ENCODE assay signal across 16 cellular contexts in the genomic region with DNA sequence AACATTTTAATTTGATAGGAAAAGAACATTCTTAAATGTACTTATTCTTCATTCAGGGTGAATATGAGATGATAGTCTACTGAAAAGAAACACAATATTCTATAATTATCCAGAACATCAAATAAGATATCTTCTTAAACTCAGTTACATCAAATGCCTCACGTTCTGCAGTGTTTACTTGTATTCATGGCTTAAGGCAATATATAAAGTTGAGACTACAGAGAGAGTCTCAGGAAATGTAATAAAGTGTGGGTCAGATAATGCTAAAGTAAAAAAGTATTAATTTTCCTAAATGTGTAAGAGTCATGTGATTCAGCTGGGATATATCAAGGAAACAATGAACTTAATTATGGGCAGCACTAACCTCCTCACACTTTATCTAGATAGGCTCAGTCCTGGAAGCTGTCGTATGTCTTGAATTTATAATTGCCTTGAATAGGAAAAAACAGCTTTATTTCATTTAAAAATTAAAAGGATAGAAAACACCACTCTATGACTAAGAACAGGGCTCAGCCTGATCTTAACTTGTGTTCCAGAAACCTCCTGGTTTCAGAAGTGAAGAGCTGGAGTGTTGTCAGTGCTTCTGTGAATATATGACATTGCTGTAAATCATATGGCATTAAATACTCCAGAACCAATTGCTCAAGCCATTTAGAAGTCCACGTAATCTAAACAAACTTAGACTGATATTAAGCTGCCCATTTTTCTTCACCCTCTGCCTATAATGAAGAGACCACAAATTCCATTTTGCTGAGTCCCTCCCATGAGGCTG.
DNase-seq lines count a peak whose midpoint lies in the region; ATAC-seq and TF ChIP-seq lines count a peak whose summit lies in the region.
"Had no signal": no experiment of that assay in that cellular context is flagged by ENCODE, and none has a peak within 500 bp of the region (broad histone marks: within the 10 kb centered on the region; RNA-seq: fewer than 3 reads in every experiment).

No MANE protein-coding gene starts in this region.

- TSS peak; percentile 31 for BruUV-seq in MCF 10A (replicated peaks; lab: Mats Ljungman, UMichigan)

- no peaks in the 10 kb centered on the region for H3K4me1 ChIP-seq in breast epithelium

- TF ChIP-seq POLR2A in breast epithelium (IDR thresholded peaks at IDR 0.05): no peak

- H3K27me3 ChIP-seq in breast epithelium: no peaks in the 10 kb centered on the region

- no peaks in the 10 kb centered on the region for H3K36me3 ChIP-seq in breast epithelium

- no peak for TF ChIP-seq CTCF in MCF 10A (IDR thresholded peaks at IDR 0.05; ENCODE audit: unreplicated experiment)
- TF ChIP-seq CTCF in breast epithelium (IDR thresholded peaks at IDR 0.05): no peak
- TF ChIP-seq CTCF in fibroblast of the aortic adventitia (IDR thresholded peaks at IDR 0.05; ENCODE audit: insufficient read depth, low read length): no peak
- TF ChIP-seq CTCF in progenitor cell of endocrine pancreas (IDR thresholded peaks at IDR 0.05; ENCODE audit: unreplicated experiment): no peak
- no peak for TF ChIP-seq CTCF in glutamatergic neuron (IDR thresholded peaks at IDR 0.05; ENCODE audit: partially characterized antibody, unreplicated experiment)

- peaks cover 3% of the 10 kb centered on the region for H3K9me3 Mint-ChIP-seq in MCF 10A (ENCODE audit: unreplicated experiment)
- H3K9me3 Mint-ChIP-seq in progenitor cell of endocrine pancreas (ENCODE audit: low read depth): peaks cover 7% of the 10 kb centered on the region
- H3K9me3 Mint-ChIP-seq in glutamatergic neuron (ENCODE audit: unreplicated experiment): no peaks in the 10 kb centered on the region
- H3K9me3 Mint-ChIP-seq: H9 had no signal

- ATAC-seq in SK-N-SH treated with all-trans-retinoic acid at 6 μM for 48 hours: peak; percentile 88
- ATAC-seq: CD8-positive, alpha-beta T cell had no signal

- H3K27ac Mint-ChIP-seq in MCF 10A (ENCODE audit: low read depth, unreplicated experiment): peak overlapping the region; percentile 43
- H3K27ac Mint-ChIP-seq in progenitor cell of endocrine pancreas: no peak overlapping the region
- H3K27ac Mint-ChIP-seq in glutamatergic neuron (ENCODE audit: unreplicated experiment): no peak overlapping the region
- H3K27ac Mint-ChIP-seq: CD8-positive, alpha-beta T cell; mesothelial cell of epicardium had no signal

- H3K4me3 ChIP-seq in breast epithelium (no peak overlapping the region), fibroblast of the aortic adventitia (ENCODE audit: low read depth, low read length) (no peak overlapping the region)

- H3K27ac ChIP-seq in breast epithelium: no peak overlapping the region
- H3K27ac ChIP-seq: 22Rv1 had no signal

- H3K9me3 ChIP-seq in breast epithelium: no peaks in the 10 kb centered on the region

- H3K36me3 Mint-ChIP-seq in MCF 10A (ENCODE audit: insufficient read depth, unreplicated experiment) (no peaks in the 10 kb centered on the region), progenitor cell of endocrine pancreas (ENCODE audit: insufficient read depth) (no peaks in the 10 kb centered on the region), glutamatergic neuron (ENCODE audit: unreplicated experiment) (no peaks in the 10 kb centered on the region)
- H3K36me3 Mint-ChIP-seq: mesothelial cell of epicardium had no signal

- POLR2A ChIA-PET in MCF 10A (lab: Yijun Ruan, JAX): interaction anchor here (0.6 to 1.3 kb wide), 4 partner anchors 13 to 525 kb away, joined by 3 to 4 read pairs (median 3); no protein-coding TSS in a partner anchor

- H3K4me1 Mint-ChIP-seq in MCF 10A (ENCODE audit: insufficient read depth, unreplicated experiment) (peaks cover 17% of the 10 kb centered on the region), progenitor cell of endocrine pancreas (ENCODE audit: low read depth) (no peaks in the 10 kb centered on the region), glutamatergic neuron (ENCODE audit: low read depth, unreplicated experiment) (no peaks in the 10 kb centered on the region)
- H3K4me1 Mint-ChIP-seq: H9 had no signal

- DNase-seq in MCF 10A (ENCODE audit: unreplicated experiment) (peak; percentile 36), breast epithelium (ENCODE audit: low spot score in 2 of 2) (no peak), fibroblast of the aortic adventitia (ENCODE audit: low read depth) (peak; percentile 18), progenitor cell of endocrine pancreas (ENCODE audit: low spot score, unreplicated experiment) (no peak), SHP77 treated with DMSO at 0.1 percent for 48 hours (lab: John Stamatoyannopoulos, UW) (no peak), glutamatergic neuron (no peak), G401 (ENCODE audit: low spot score) (no peak)
- DNase-seq: activated naive CD4-positive, alpha-beta T cell treated with anti-CD3 and anti-CD28 coated beads, Interleukin-2, amount 50 U/mL, for 16 hours; CD8-positive, alpha-beta T cell; central memory CD4-positive, alpha-beta T cell; H9; head of caudate nucleus; NCI-H1092 treated with DMSO at 0.1 percent for 48 hours had no signal

- in situ Hi-C loops in G401 (cut with HindIII; ENCODE audit: low sequenced_read_pairs): no loop called here

- H3K27me3 Mint-ChIP-seq in MCF 10A (ENCODE audit: insufficient read depth, unreplicated experiment): no peaks in the 10 kb centered on the region
- H3K27me3 Mint-ChIP-seq in progenitor cell of endocrine pancreas: no peaks in the 10 kb centered on the region
- H3K27me3 Mint-ChIP-seq in glutamatergic neuron (ENCODE audit: unreplicated experiment): no peaks in the 10 kb centered on the region

- CTCF ChIA-PET in MCF 10A (lab: Yijun Ruan, JAX): interaction anchor here (0.5 to 2.4 kb wide), 7 partner anchors 81 to 507 kb away, joined by 3 to 8 read pairs (median 4); partner anchors contain the start of gene ZC3H15

- H3K4me3 Mint-ChIP-seq in MCF 10A (ENCODE audit: unreplicated experiment): no peak overlapping the region
- no peak overlapping the region for H3K4me3 Mint-ChIP-seq in progenitor cell of endocrine pancreas (ENCODE audit: low read depth)
- H3K4me3 Mint-ChIP-seq in glutamatergic neuron (ENCODE audit: unreplicated experiment): no peak overlapping the region
- H3K4me3 Mint-ChIP-seq: CD8-positive, alpha-beta T cell; H9; mesothelial cell of epicardium had no signal

- intact Hi-C loops in MCF 10A (cut with micrococcal nuclease): loop anchor here (1.0 kb wide), 2 partner anchors 277 to 481 kb away; no protein-coding TSS in a partner anchor
- intact Hi-C loops in breast epithelium (cut with DNase I; ENCODE audit: low total_unique reads): no loop called here

TF ChIP-seq in SK-N-SH treated with all-trans-retinoic acid at 6 μM for 48 hours, 23 proteins besides CTCF, POLR2A, EP300 and RAD21 (continues in another document):
- TF ChIP-seq, protein P1, sequence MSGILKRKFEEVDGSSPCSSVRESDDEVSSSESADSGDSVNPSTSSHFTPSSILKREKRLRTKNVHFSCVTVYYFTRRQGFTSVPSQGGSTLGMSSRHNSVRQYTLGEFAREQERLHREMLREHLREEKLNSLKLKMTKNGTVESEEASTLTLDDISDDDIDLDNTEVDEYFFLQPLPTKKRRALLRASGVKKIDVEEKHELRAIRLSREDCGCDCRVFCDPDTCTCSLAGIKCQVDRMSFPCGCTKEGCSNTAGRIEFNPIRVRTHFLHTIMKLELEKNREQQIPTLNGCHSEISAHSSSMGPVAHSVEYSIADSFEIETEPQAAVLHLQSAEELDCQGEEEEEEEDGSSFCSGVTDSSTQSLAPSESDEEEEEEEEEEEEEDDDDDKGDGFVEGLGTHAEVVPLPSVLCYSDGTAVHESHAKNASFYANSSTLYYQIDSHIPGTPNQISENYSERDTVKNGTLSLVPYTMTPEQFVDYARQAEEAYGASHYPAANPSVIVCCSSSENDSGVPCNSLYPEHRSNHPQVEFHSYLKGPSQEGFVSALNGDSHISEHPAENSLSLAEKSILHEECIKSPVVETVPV (CRISPR knock-in tag; IDR thresholded peaks at IDR 0.05): 0 out of 2 replicates have a peak, but pooled peaks have one; percentile 14
- TF ChIP-seq ARNTL (CRISPR knock-in tag; IDR thresholded peaks at IDR 0.05; ENCODE audit: borderline replicate concordance, low read depth) (no peak), TCF4 (CRISPR knock-in tag; IDR thresholded peaks at IDR 0.05; ENCODE audit: borderline replicate concordance) (peak; percentile 65), TOX (CRISPR knock-in tag; IDR thresholded peaks at IDR 0.05; ENCODE audit: borderline replicate concordance) (peak; percentile 55; the same call in 1 of the 2 replicates), SNAI2 (CRISPR knock-in tag; IDR thresholded peaks at IDR 0.05) (no peak), PPARA (CRISPR knock-in tag; IDR thresholded peaks at IDR 0.05; ENCODE audit: borderline replicate concordance) (no peak), BACH2 (CRISPR knock-in tag; IDR thresholded peaks at IDR 0.05; ENCODE audit: borderline replicate concordance) (no peak), ZNF70 (CRISPR knock-in tag; IDR thresholded peaks at IDR 0.05) (peak; percentile 75; the same call in 1 of the 2 replicates), OSR1 (CRISPR knock-in tag; IDR thresholded peaks at IDR 0.05) (no peak), ESRRG (CRISPR knock-in tag; IDR thresholded peaks at IDR 0.05) (no peak), ZNF8 (CRISPR knock-in tag; IDR thresholded peaks at IDR 0.05) (no peak), ISL1 (CRISPR knock-in tag; IDR thresholded peaks at IDR 0.05) (peak; percentile 78), ZFP30 (CRISPR knock-in tag; IDR thresholded peaks at IDR 0.05) (no peak)
- TF ChIP-seq, protein P2, sequence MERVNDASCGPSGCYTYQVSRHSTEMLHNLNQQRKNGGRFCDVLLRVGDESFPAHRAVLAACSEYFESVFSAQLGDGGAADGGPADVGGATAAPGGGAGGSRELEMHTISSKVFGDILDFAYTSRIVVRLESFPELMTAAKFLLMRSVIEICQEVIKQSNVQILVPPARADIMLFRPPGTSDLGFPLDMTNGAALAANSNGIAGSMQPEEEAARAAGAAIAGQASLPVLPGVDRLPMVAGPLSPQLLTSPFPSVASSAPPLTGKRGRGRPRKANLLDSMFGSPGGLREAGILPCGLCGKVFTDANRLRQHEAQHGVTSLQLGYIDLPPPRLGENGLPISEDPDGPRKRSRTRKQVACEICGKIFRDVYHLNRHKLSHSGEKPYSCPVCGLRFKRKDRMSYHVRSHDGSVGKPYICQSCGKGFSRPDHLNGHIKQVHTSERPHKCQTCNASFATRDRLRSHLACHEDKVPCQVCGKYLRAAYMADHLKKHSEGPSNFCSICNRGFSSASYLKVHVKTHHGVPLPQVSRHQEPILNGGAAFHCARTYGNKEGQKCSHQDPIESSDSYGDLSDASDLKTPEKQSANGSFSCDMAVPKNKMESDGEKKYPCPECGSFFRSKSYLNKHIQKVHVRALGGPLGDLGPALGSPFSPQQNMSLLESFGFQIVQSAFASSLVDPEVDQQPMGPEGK (CRISPR knock-in tag; IDR thresholded peaks at IDR 0.05; ENCODE audit: borderline replicate concordance): 0 out of 2 replicates have a peak, but pooled peaks have one; percentile 32

Comparison
In these comparisons a context has a peak if more than half of its experiments do, and no peak if none do; other contexts are left out.
1. DNase-seq: peak in MCF 10A (single experiment) and fibroblast of the aortic adventitia (single experiment); none in breast epithelium (0 of 2), progenitor cell of endocrine pancreas (single experiment), SHP77 treated with DMSO at 0.1 percent for 48 hours (single experiment), glutamatergic neuron (single experiment) and G401 (single experiment).